7 cellular contexts compared by ENCODE assay signal in genomic region chr11:111446404-111447152, GRCh38.
A peak's percentile ranks its signal among the peaks of the same experiment; 100 is the strongest.
DNase-seq lines count a peak whose midpoint lies in the region; ATAC-seq and TF ChIP-seq lines count a peak whose summit lies in the region.

No MANE protein-coding gene starts in this region.

- no peak overlapping the region for H3K9ac ChIP-seq in adipocyte (ENCODE audit: low read length)

- ATAC-seq in HG02870 (IDR thresholded peaks at IDR 0.05; ENCODE audit: unreplicated experiment) (peak; percentile 84), left cardiac atrium (peak; percentile 96 to 97), sciatic nerve (peak; percentile 95)

- no peak overlapping the region for H3K4me3 ChIP-seq in adipocyte (ENCODE audit: low read length)

- in situ Hi-C loops in GM13977 (cut with MboI; ENCODE audit: low pct_unique_long_range_greater_than_20kb, low sequenced_read_pairs, unreplicated experiment): loop anchor here (25.0 kb wide), 1 partner anchor 1009 kb away; the partner anchor contains the start of gene FDX1

- peak; percentile 94 for TF ChIP-seq CTCF in GM13977 (IDR thresholded peaks at IDR 0.05; ENCODE audit: extremely low read depth, insufficient read depth, missing control alignments)

- no peaks in the 10 kb centered on the region for H3K27me3 ChIP-seq in adipocyte (replicated peaks; ENCODE audit: control insufficient read depth, insufficient read depth, low read length)

- peaks cover 7% of the 10 kb centered on the region for H3K4me1 ChIP-seq in adipocyte (ENCODE audit: control insufficient read depth, insufficient read depth, low read length)

- H3K9me3 ChIP-seq in adipocyte (ENCODE audit: control insufficient read depth, low read length): no peaks in the 10 kb centered on the region

- no peaks in the 10 kb centered on the region for H3K36me3 ChIP-seq in adipocyte (ENCODE audit: control insufficient read depth, insufficient read depth, low read length, severe bottlenecking)

- intact Hi-C loops in left cardiac atrium (cut with DNase I): loop anchor here in 1 of 2 donors (2.0 kb wide), 1 partner anchor 164 kb away; no protein-coding TSS in a partner anchor
- intact Hi-C loops in sciatic nerve (cut with DNase I): no loop called here

- DNase-seq in GM13977 (ENCODE audit: low spot score) (peak; percentile 90), NCI-H1436 (lab: John Stamatoyannopoulos, UW) (peak; percentile 86), SW480 (ENCODE audit: low spot score) (peak; percentile 92), adipocyte (ENCODE audit: low read depth) (peak; percentile 95), left cardiac atrium (peak; percentile 79), sciatic nerve (ENCODE audit: low spot score) (peak; percentile 78)
